ENCODE assay signal across 27 cellular contexts in genomic region chr5:40962207-40962955, GRCh38. TPM values are rescaled to one million over a fixed set of nuclear protein-coding genes. Genes with fewer than 3 reads are reported as not detected.
DNase-seq lines count a peak whose midpoint lies in the region; ATAC-seq and TF ChIP-seq lines count a peak whose summit lies in the region.
"Had no signal": no experiment of that assay in that cellular context is flagged by ENCODE, and none has a peak within 500 bp of the region (broad histone marks: within the 10 kb centered on the region; RNA-seq: fewer than 3 reads in every experiment).

No MANE protein-coding gene starts in this region.

- no peak for TF ChIP-seq POLR2A in testis (IDR thresholded peaks at IDR 0.05)

- no peaks in the 10 kb centered on the region for H3K36me3 ChIP-seq in brain microvascular endothelial cell (replicated peaks)
- no peaks in the 10 kb centered on the region for H3K36me3 ChIP-seq in testis (ENCODE audit: low read depth, missing control alignments)
- no peaks in the 10 kb centered on the region for H3K36me3 ChIP-seq in left lung
- H3K36me3 ChIP-seq: suprapubic skin had no signal

- H3K4me1 ChIP-seq in testis (peaks cover 4% of the 10 kb centered on the region), left lung (no peaks in the 10 kb centered on the region)
- H3K4me1 ChIP-seq: psoas muscle, suprapubic skin had no signal

- no peaks in the 10 kb centered on the region for H3K9me3 ChIP-seq in testis
- H3K9me3 ChIP-seq in left lung: peaks cover 0 to 9% of the 10 kb centered on the region in 2 donors
- H3K9me3 ChIP-seq: psoas muscle, suprapubic skin had no signal

- 86 to 87% methylated on average over 4 of the region's 4 CpGs for WGBS in testis, 2 donors

- TF ChIP-seq CTCF in brain microvascular endothelial cell (IDR thresholded peaks at IDR 0.05; ENCODE audit: low read depth, low read length, missing control alignments) (peak; percentile 4), testis (IDR thresholded peaks at IDR 0.05) (no peak), left lung (IDR thresholded peaks at IDR 0.05) (no peak)

- in situ Hi-C loops in brain microvascular endothelial cell (cut with HindIII; ENCODE audit: low pct_ligation_motif_present, low sequenced_read_pairs): no loop called here

- intact Hi-C loops in left ventricle myocardium superior (cut with micrococcal nuclease) (no loop called here), left cardiac atrium (cut with DNase I) (loop anchor here in 1 of 2 donors (2.0 kb wide), 1 partner anchor 58 kb away; no protein-coding TSS in a partner anchor), testis (cut with DNase I; ENCODE audit: low total_unique reads) (no loop called here), left lung (cut with DNase I) (no loop called here)

- ATAC-seq in left ventricle myocardium superior (peak; percentile 65), left cardiac atrium (no peak), left lung (no peak)
- ATAC-seq: psoas muscle; stimulated activated effector memory CD8-positive, alpha-beta T cell treated with anti-CD3 and anti-CD28 coated beads, Interleukin-12 subunit alpha, Interleukin-12 subunit beta, amount 100 ng/mL, for 72 hours; T-cell had no signal

- H3K4me3 ChIP-seq in brain microvascular endothelial cell (ENCODE audit: low read depth, low read length) (no peak overlapping the region), testis (no peak overlapping the region), left lung (no peak overlapping the region)
- H3K4me3 ChIP-seq: lung, psoas muscle, skin epidermis, suprapubic skin had no signal

- DNase-seq in left ventricle myocardium superior: no peak
- DNase-seq in left cardiac atrium: no peak
- DNase-seq in NAMALWA (ENCODE audit: low spot score): peak; percentile 9
- no peak for DNase-seq in brain microvascular endothelial cell
- DNase-seq in testis: peak; percentile 21
- DNase-seq in amniotic stem cell (lab: John Stamatoyannopoulos, UW): no peak
- no peak for DNase-seq in NCI-H1417 treated with DMSO at 0.1 percent for 48 hours (lab: John Stamatoyannopoulos, UW)
- DNase-seq in left lung: no peak
- DNase-seq: activated CD4-positive, alpha-beta T cell treated with anti-CD3 and anti-CD28 coated beads for 4 hours; activated naive CD4-positive, alpha-beta T cell treated with anti-CD3 and anti-CD28 coated beads, Interleukin-2, amount 10 ng/mL, durations not matched to agents 7 days and 5 days; aorta; erythroblast; foreskin melanocyte; hippocampal formation; KG1; NCI-H1092; NCI-H2081 treated with DMSO at 0.1 percent for 48 hours; NCI-H510A; psoas muscle; SHP77; stimulated activated CD4-positive, alpha-beta T cell treated with anti-CD3 and anti-CD28 coated beads, Interleukin-2, amount 100 ng/mL, for 24 hours; T-cell had no signal

- no peaks in the 10 kb centered on the region for H3K27me3 ChIP-seq in brain microvascular endothelial cell (replicated peaks)
- H3K27me3 ChIP-seq in testis: no peaks in the 10 kb centered on the region
- H3K27me3 ChIP-seq in left lung: no peaks in the 10 kb centered on the region
- H3K27me3 ChIP-seq: suprapubic skin had no signal

- H3K27ac ChIP-seq in brain microvascular endothelial cell (no peak overlapping the region), testis (no peak overlapping the region), left lung (no peak overlapping the region)
- H3K27ac ChIP-seq: psoas muscle, skin epidermis, suprapubic skin had no signal

RNA-seq across cellular contexts. Expression of gene C7, which starts 53.1 kb away (rescaled TPM):
- total RNA-seq in left ventricle myocardium superior (199 TPM), left cardiac atrium (100 to 1,000 TPM; 429 to 582 TPM), testis (100 to 1,000 TPM; 147 to 165 TPM), left lung (100 to 1,000 TPM; 253 to 376 TPM)
- 330 TPM for polyA plus RNA-seq in testis (ENCODE audit: insufficient read depth, low read depth, low replicate concordance)
- polyA plus RNA-seq: CD14-positive monocyte had no signal

Comparison
In these comparisons a context has a peak if more than half of its experiments do, and no peak if none do; other contexts are left out.
1. DNase-seq: peak in NAMALWA (single experiment) and testis (single experiment); none in left ventricle myocardium superior (single experiment), left cardiac atrium (single experiment), brain microvascular endothelial cell (single experiment), amniotic stem cell (single experiment), NCI-H1417 treated with DMSO at 0.1 percent for 48 hours (single experiment) and left lung (0 of 2).